Comparison of ENCODE assay signal across 5 cellular contexts in genomic region chr4:20904966-20905365, GRCh38.
"Had no signal": no experiment of that assay in that cellular context is flagged by ENCODE, and none has a peak within 500 bp of the region (broad histone marks: within the 10 kb centered on the region; RNA-seq: fewer than 3 reads in every experiment).

No MANE protein-coding gene starts in this region.

- H3K4me3 ChIP-seq: K562 had no signal

- ATAC-seq: HepG2, K562 had no signal

- H3K27ac ChIP-seq: HL-60 had no signal

- DNase-seq: IMR-90, KBM-7 had no signal
